1 cellular context compared by ENCODE assay signal in the genomic region with DNA sequence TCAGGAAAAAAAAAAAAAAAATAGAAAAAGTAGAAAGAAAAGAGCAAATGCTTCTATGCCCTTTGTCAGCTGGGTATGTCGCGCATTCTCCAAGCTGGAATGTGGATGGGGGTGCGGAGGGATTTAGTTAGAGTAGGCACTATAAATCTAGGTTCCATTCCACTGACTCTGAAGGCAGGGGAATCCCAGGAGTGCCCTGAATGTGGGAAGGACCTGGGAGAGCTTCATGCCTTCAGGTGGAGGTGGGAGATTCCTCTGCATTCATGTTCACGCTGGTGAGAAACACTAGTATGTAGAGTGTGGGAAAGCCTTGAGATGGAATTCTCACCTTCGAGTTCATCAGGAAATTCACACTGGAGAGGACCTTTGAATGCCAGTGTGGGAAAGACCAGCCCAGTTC.
TF ChIP-seq lines count a peak whose summit lies in the region.

No MANE protein-coding gene starts in this region.

TF ChIP-seq in GM23338, 12 proteins besides CTCF, POLR2A, EP300 and RAD21:
- TF ChIP-seq EZH2phosphoT487 (IDR thresholded peaks at IDR 0.05; ENCODE audit: unreplicated experiment): no peak
- TF ChIP-seq, protein P1, sequence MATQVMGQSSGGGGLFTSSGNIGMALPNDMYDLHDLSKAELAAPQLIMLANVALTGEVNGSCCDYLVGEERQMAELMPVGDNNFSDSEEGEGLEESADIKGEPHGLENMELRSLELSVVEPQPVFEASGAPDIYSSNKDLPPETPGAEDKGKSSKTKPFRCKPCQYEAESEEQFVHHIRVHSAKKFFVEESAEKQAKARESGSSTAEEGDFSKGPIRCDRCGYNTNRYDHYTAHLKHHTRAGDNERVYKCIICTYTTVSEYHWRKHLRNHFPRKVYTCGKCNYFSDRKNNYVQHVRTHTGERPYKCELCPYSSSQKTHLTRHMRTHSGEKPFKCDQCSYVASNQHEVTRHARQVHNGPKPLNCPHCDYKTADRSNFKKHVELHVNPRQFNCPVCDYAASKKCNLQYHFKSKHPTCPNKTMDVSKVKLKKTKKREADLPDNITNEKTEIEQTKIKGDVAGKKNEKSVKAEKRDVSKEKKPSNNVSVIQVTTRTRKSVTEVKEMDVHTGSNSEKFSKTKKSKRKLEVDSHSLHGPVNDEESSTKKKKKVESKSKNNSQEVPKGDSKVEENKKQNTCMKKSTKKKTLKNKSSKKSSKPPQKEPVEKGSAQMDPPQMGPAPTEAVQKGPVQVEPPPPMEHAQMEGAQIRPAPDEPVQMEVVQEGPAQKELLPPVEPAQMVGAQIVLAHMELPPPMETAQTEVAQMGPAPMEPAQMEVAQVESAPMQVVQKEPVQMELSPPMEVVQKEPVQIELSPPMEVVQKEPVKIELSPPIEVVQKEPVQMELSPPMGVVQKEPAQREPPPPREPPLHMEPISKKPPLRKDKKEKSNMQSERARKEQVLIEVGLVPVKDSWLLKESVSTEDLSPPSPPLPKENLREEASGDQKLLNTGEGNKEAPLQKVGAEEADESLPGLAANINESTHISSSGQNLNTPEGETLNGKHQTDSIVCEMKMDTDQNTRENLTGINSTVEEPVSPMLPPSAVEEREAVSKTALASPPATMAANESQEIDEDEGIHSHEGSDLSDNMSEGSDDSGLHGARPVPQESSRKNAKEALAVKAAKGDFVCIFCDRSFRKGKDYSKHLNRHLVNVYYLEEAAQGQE (IDR thresholded peaks at IDR 0.05; ENCODE audit: unreplicated experiment): no peak
- TF ChIP-seq, protein P2, sequence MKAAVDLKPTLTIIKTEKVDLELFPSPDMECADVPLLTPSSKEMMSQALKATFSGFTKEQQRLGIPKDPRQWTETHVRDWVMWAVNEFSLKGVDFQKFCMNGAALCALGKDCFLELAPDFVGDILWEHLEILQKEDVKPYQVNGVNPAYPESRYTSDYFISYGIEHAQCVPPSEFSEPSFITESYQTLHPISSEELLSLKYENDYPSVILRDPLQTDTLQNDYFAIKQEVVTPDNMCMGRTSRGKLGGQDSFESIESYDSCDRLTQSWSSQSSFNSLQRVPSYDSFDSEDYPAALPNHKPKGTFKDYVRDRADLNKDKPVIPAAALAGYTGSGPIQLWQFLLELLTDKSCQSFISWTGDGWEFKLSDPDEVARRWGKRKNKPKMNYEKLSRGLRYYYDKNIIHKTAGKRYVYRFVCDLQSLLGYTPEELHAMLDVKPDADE (IDR thresholded peaks at IDR 0.05): no peak
TF ChIP-seq in GM23338: peak in this region for 0.
